In the genomic region with DNA sequence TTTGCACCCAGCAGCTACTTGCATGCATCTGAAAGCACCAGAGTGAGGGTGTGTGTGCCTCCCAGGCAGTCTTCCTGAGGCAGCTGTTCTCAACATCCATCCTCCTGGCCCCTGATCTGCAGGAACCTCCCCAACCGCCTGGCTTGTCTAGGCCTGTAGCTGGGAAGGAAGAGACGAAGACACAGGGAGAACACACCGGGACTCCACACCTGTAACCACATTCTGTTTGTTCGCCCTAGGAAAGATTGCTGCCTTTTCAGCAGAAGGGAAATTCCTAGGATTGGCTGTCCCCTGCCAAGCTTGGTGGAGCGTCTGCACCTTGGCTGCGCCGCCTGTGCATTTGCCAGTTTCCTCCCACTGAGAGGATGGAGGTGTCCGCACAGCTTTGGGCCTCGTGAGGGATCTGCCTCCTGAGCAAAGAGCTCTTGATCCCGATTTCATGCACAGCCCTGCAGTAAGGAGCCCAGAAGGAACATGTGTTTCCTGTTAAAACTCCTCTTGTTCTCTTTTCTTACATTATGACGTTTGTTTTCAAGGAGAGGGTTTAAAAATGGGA, we compare ENCODE assay signal across 20 cellular contexts.
A peak's percentile ranks its signal among the peaks of the same experiment; 100 is the strongest.
DNase-seq lines count a peak whose midpoint lies in the region; ATAC-seq, FAIRE-seq and TF ChIP-seq lines count a peak whose summit lies in the region.
"Had no signal": no experiment of that assay in that cellular context is flagged by ENCODE, and none has a peak within 500 bp of the region (broad histone marks: within the 10 kb centered on the region; RNA-seq: fewer than 3 reads in every experiment).

No MANE protein-coding gene starts in this region.

- H3K27me3 ChIP-seq in K562 (ENCODE audit: control insufficient read depth in 2 of 2, insufficient read depth in 2 of 2, low read length in 2 of 2) (peaks cover 10 to 66% of the 10 kb centered on the region in 2 experiments), foreskin keratinocyte (no peaks in the 10 kb centered on the region), suprapubic skin (no peaks in the 10 kb centered on the region)
- H3K27me3 ChIP-seq: heart right ventricle, right lobe of liver had no signal

- intact Hi-C loops in K562 (cut with micrococcal nuclease): no loop called here

- TF ChIP-seq EP300 in K562 (IDR thresholded peaks at IDR 0.05; ENCODE audit: low read length) (no peak), suprapubic skin (IDR thresholded peaks at IDR 0.05) (no peak)

- H3K4me3 ChIP-seq in K562 (no peak overlapping the region), suprapubic skin (no peak overlapping the region)
- H3K4me3 ChIP-seq: GM23248, heart right ventricle, right lobe of liver had no signal

- H3K79me2 ChIP-seq in K562 (ENCODE audit: control insufficient read depth, insufficient read depth, low read length): no peaks in the 10 kb centered on the region

- H3K9me3 Mint-ChIP-seq in nephron progenitor cell: no peaks in the 10 kb centered on the region
- H3K9me3 Mint-ChIP-seq: CD4-positive, alpha-beta memory T cell; natural killer cell had no signal

- peaks cover 5% of the 10 kb centered on the region for H3K36me3 Mint-ChIP-seq in nephron progenitor cell (ENCODE audit: low read depth)
- H3K36me3 Mint-ChIP-seq: CD4-positive, alpha-beta memory T cell; natural killer cell had no signal

- H2AFZ ChIP-seq in K562 (ENCODE audit: low read depth, low read length): no peak overlapping the region
- H2AFZ ChIP-seq: GM23248 had no signal

- FAIRE-seq in K562 (lab: Jason Lieb, UNC): no peak
- FAIRE-seq: HepG2 had no signal

- no peak overlapping the region for H3K4me3 Mint-ChIP-seq in nephron progenitor cell
- H3K4me3 Mint-ChIP-seq: CD4-positive, alpha-beta memory T cell; natural killer cell had no signal

- ATAC-seq in K562 (no peak; the same call in 2 of the 3 replicates), foreskin keratinocyte (peak; percentile 77), GM18868 (IDR thresholded peaks at IDR 0.05; ENCODE audit: unreplicated experiment) (no peak)
- ATAC-seq: HepG2, left colon, natural killer cell, right lobe of liver had no signal

- H3K36me3 ChIP-seq in K562 (ENCODE audit: control insufficient read depth, insufficient read depth, low read length): no peaks in the 10 kb centered on the region
- H3K36me3 ChIP-seq in suprapubic skin: no peaks in the 10 kb centered on the region

- H3K9me1 ChIP-seq in K562 (ENCODE audit: control insufficient read depth, insufficient read depth, low read length): no peaks in the 10 kb centered on the region

- TF ChIP-seq POLR2A in K562 (conservative IDR thresholded peaks at IDR 0.05): no peak
- no peak for TF ChIP-seq POLR2A in suprapubic skin (IDR thresholded peaks at IDR 0.05)

- H4K20me1 ChIP-seq in K562 (replicated peaks; ENCODE audit: control insufficient read depth, insufficient read depth, low read length): no peaks in the 10 kb centered on the region; the same call in 1 of the 2 replicates

- H3K4me1 Mint-ChIP-seq in nephron progenitor cell: no peaks in the 10 kb centered on the region
- H3K4me1 Mint-ChIP-seq: CD4-positive, alpha-beta memory T cell; natural killer cell had no signal

- H3K27ac Mint-ChIP-seq in nephron progenitor cell: no peak overlapping the region
- H3K27ac Mint-ChIP-seq: CD4-positive, alpha-beta memory T cell; natural killer cell had no signal

- no peak overlapping the region for H3K27ac ChIP-seq in K562 (ENCODE audit: extremely low read depth, low read depth, low read length)
- H3K27ac ChIP-seq in foreskin keratinocyte: peak overlapping the region; percentile 99
- H3K27ac ChIP-seq in suprapubic skin: peak overlapping the region; percentile 73
- H3K27ac ChIP-seq: GM23248, right lobe of liver had no signal

- H3K9me3 ChIP-seq in K562 (replicated peaks; ENCODE audit: control insufficient read depth, insufficient read depth, low read depth, low read length): no peaks in the 10 kb centered on the region
- no peaks in the 10 kb centered on the region for H3K9me3 ChIP-seq in suprapubic skin
- H3K9me3 ChIP-seq: heart right ventricle, right lobe of liver had no signal

- H3K27me3 Mint-ChIP-seq in nephron progenitor cell (ENCODE audit: low read depth, poor library complexity): peaks cover 6% of the 10 kb centered on the region
- H3K27me3 Mint-ChIP-seq: CD4-positive, alpha-beta memory T cell had no signal

- TF ChIP-seq CTCF in K562 (IDR thresholded peaks at IDR 0.05 in 2 of 3, conservative IDR thresholded peaks at IDR 0.05 in 1 of 3; ENCODE audit: insufficient read depth in 2 of 3, low read depth in 1 of 3, low read length in 3 of 3) (no peak), foreskin keratinocyte (conservative IDR thresholded peaks at IDR 0.05) (peak; percentile 14), suprapubic skin (IDR thresholded peaks at IDR 0.05) (no peak), nephron progenitor cell (IDR thresholded peaks at IDR 0.05) (no peak)

- DNase-seq in NCI-H146 treated with DMSO at 0.1 percent for 48 hours (lab: John Stamatoyannopoulos, UW; ENCODE audit: unreplicated experiment) (peak; percentile 41), K562 (ENCODE audit: extremely low read depth in 1 of 4, low spot score in 3 of 4) (no peak), foreskin keratinocyte (peak; percentile 98 to 99), suprapubic skin (ENCODE audit: low spot score in 2 of 2) (no peak), nephron progenitor cell (no peak), iPS-NIHi7 (ENCODE audit: extremely low spot score) (no peak)
- DNase-seq: activated gamma-delta T cell; CD4-positive, alpha-beta memory T cell; effector CD8-positive, alpha-beta T cell; GM23248; heart right ventricle; left colon; natural killer cell; NCI-H1105 treated with DMSO at 0.1 percent for 48 hours; NCI-H82; right lobe of liver; SHP77 treated with DMSO at 0.1 percent for 48 hours; stimulated activated naive CD4-positive, alpha-beta T cell had no signal

- no TSS peak for BruUV-seq in K562 (replicated peaks; lab: Mats Ljungman, UMichigan)

- no peaks in the 10 kb centered on the region for H3K4me1 ChIP-seq in K562 (replicated peaks in 1 of 2; ENCODE audit: control insufficient read depth in 2 of 2, insufficient read depth in 2 of 2, low read length in 2 of 2)
- H3K4me1 ChIP-seq in foreskin keratinocyte: peaks cover 40% of the 10 kb centered on the region
- peaks cover 27% of the 10 kb centered on the region for H3K4me1 ChIP-seq in suprapubic skin
- H3K4me1 ChIP-seq: right lobe of liver had no signal

- POLR2A ChIA-PET in K562 (lab: Yijun Ruan, JAX): no interaction called here

- in situ Hi-C loops in K562 (cut with MboI): no loop called here

- 12% methylated on average over 11 of the region's 11 CpGs for WGBS in K562 (ENCODE audit: insufficient coverage, low coverage, missing lambda C conversion rate)
- WGBS in suprapubic skin: 29% methylated on average over 7 of the region's 11 CpGs

- no peak for TF ChIP-seq RAD21 in K562 (CRISPR knock-in tag; conservative IDR thresholded peaks at IDR 0.05 in 1 of 2, IDR thresholded peaks at IDR 0.05 in 1 of 2)

- no peak overlapping the region; a peak in 1 of 4 replicates for H3K9ac ChIP-seq in K562 (ENCODE audit: insufficient read depth in 1 of 2, low read depth in 2 of 2, low read length in 2 of 2)
- H3K9ac ChIP-seq: GM23248 had no signal

- H3K4me2 ChIP-seq in K562 (ENCODE audit: insufficient read depth, low read length): no peak overlapping the region

- CTCF ChIA-PET in K562 (lab: Yijun Ruan, JAX; ENCODE audit: low intra/inter-chr PET ratio): no interaction called here

TF ChIP-seq in K562, 482 proteins besides CTCF, POLR2A, EP300 and RAD21:
- TF ChIP-seq, protein P1, sequence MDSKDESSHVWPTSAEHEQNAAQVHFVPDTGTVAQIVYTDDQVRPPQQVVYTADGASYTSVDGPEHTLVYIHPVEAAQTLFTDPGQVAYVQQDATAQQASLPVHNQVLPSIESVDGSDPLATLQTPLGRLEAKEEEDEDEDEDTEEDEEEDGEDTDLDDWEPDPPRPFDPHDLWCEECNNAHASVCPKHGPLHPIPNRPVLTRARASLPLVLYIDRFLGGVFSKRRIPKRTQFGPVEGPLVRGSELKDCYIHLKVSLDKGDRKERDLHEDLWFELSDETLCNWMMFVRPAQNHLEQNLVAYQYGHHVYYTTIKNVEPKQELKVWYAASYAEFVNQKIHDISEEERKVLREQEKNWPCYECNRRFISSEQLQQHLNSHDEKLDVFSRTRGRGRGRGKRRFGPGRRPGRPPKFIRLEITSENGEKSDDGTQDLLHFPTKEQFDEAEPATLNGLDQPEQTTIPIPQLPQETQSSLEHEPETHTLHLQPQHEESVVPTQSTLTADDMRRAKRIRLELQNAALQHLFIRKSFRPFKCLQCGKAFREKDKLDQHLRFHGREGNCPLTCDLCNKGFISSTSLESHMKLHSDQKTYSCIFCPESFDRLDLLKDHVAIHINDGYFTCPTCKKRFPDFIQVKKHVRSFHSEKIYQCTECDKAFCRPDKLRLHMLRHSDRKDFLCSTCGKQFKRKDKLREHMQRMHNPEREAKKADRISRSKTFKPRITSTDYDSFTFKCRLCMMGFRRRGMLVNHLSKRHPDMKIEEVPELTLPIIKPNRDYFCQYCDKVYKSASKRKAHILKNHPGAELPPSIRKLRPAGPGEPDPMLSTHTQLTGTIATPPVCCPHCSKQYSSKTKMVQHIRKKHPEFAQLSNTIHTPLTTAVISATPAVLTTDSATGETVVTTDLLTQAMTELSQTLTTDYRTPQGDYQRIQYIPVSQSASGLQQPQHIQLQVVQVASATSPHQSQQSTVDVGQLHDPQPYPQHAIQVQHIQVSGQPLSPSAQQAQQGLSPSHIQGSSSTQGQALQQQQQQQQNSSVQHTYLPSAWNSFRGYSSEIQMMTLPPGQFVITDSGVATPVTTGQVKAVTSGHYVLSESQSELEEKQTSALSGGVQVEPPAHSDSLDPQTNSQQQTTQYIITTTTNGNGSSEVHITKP (IDR thresholded peaks at IDR 0.05; ENCODE audit: partially characterized antibody): peak; percentile 55
- TF ChIP-seq IRF2 (CRISPR knock-in tag; IDR thresholded peaks at IDR 0.05): no peak
TF ChIP-seq in K562: peak in this region for 1.

Comparison
In these comparisons a context has a peak if more than half of its experiments do, and no peak if none do; other contexts are left out.
1. DNase-seq: peak in NCI-H146 treated with DMSO at 0.1 percent for 48 hours (single experiment) and foreskin keratinocyte (2 of 2); none in K562 (0 of 4), suprapubic skin (0 of 2), nephron progenitor cell (single experiment) and iPS-NIHi7 (single experiment).